ENCODE assay signal across 17 cellular contexts in genomic region chr7:130952477-130952876, GRCh38.
DNase-seq lines count a peak whose midpoint lies in the region; ATAC-seq and TF ChIP-seq lines count a peak whose summit lies in the region.
"Had no signal": no experiment of that assay in that cellular context is flagged by ENCODE, and none has a peak within 500 bp of the region (broad histone marks: within the 10 kb centered on the region; RNA-seq: fewer than 3 reads in every experiment).

No MANE protein-coding gene starts in this region.

- H3K9me3 Mint-ChIP-seq in CD8-positive, alpha-beta T cell = no peaks in the 10 kb centered on the region
- peaks cover 0 to 2% (median 0%) of the 10 kb centered on the region in 11 donors for H3K9me3 Mint-ChIP-seq in naive thymus-derived CD4-positive, alpha-beta T cell

- no peaks in the 10 kb centered on the region for H3K27me3 ChIP-seq in A673 (replicated peaks; ENCODE audit: insufficient read depth, low read depth, low read length, poor library complexity)
- no peaks in the 10 kb centered on the region for H3K27me3 ChIP-seq in CD8-positive, alpha-beta T cell (ENCODE audit: insufficient read depth, low read length)
- no peaks in the 10 kb centered on the region for H3K27me3 ChIP-seq in naive thymus-derived CD4-positive, alpha-beta T cell (ENCODE audit: control insufficient read depth in 2 of 2, insufficient read depth in 2 of 2, low read length in 2 of 2)
- no peaks in the 10 kb centered on the region for H3K27me3 ChIP-seq in adrenal gland

- CTCF ChIA-PET in A673 (lab: Charles Lee) = no interaction called here
- CTCF ChIA-PET in CD8-positive, alpha-beta T cell (lab: Charles Lee) = no interaction called here
- CTCF ChIA-PET in naive thymus-derived CD4-positive, alpha-beta T cell (lab: Charles Lee) = no interaction called here

- H3K36me3 ChIP-seq in A673 (ENCODE audit: insufficient read depth, low read length, poor library complexity, severe bottlenecking) = peaks cover 69% of the 10 kb centered on the region
- H3K36me3 ChIP-seq in CD8-positive, alpha-beta T cell (ENCODE audit: insufficient read depth, low read length) = no peaks in the 10 kb centered on the region
- peaks cover 85% of the 10 kb centered on the region for H3K36me3 ChIP-seq in SK-N-MC (ENCODE audit: insufficient read depth, low read length)
- H3K36me3 ChIP-seq in naive thymus-derived CD4-positive, alpha-beta T cell (ENCODE audit: control insufficient read depth in 2 of 3, insufficient read depth in 3 of 3, low read length in 3 of 3) = peaks cover 0 to 15% (median 0%) of the 10 kb centered on the region in 3 experiments
- H3K36me3 ChIP-seq in adrenal gland (replicated peaks in 1 of 2) = peaks cover 0 to 14% of the 10 kb centered on the region in 2 donors

- H3K4me3 Mint-ChIP-seq in CD8-positive, alpha-beta T cell = peak overlapping the region; percentile 30
- H3K4me3 Mint-ChIP-seq in naive thymus-derived CD4-positive, alpha-beta T cell = peak overlapping the region in 3 of 10 donors; percentile 17 to 53 (median 23)

- BruUV-seq in A673 (replicated peaks; lab: Mats Ljungman, UMichigan) = no TSS peak

- intact Hi-C loops in A673 (cut with micrococcal nuclease; ENCODE audit: unreplicated experiment) = no loop called here
- intact Hi-C loops in CD8-positive, alpha-beta T cell (cut with DNase I, micrococcal nuclease) = loop anchor here in 1 of 2 experiments (1.0 kb wide), 1 partner anchor 9 kb away; no protein-coding TSS in a partner anchor
- intact Hi-C loops in naive thymus-derived CD4-positive, alpha-beta T cell (cut with micrococcal nuclease) = no loop called here
- intact Hi-C loops in adrenal gland (cut with DNase I) = no loop called here

- POLR2A ChIA-PET in A673 (lab: Charles Lee; ENCODE audit: low non-redundant PET) = interaction anchor here (0.9 kb wide), 1 partner anchor 14 kb away, joined by 16 read pairs; no protein-coding TSS in a partner anchor
- POLR2A ChIA-PET in CD8-positive, alpha-beta T cell (lab: Charles Lee) = interaction anchor here (0.7 to 1.1 kb wide), 2 partner anchors 24 to 29 kb away, joined by 3 read pairs; no protein-coding TSS in a partner anchor
- POLR2A ChIA-PET in naive thymus-derived CD4-positive, alpha-beta T cell (lab: Charles Lee) = no interaction called here

- DNase-seq in A673 (ENCODE audit: low spot score) = no peak
- no peak for DNase-seq in CD8-positive, alpha-beta T cell
- DNase-seq in SK-N-MC (ENCODE audit: low read depth, low spot score) = no peak
- DNase-seq in naive thymus-derived CD4-positive, alpha-beta T cell = no peak
- DNase-seq in HT-29 (ENCODE audit: low spot score) = no peak
- DNase-seq in adrenal gland = no peak
- DNase-seq in SKM-1 treated with dmso at 0.1 percent for 144 hours (lab: John Stamatoyannopoulos, UW; ENCODE audit: unreplicated experiment) = no peak
- DNase-seq: activated CD4-positive, CD25-positive, alpha-beta regulatory T cell; aorta; DND-41; effector CD4-positive, alpha-beta T cell; NCI-H1930; NCI-H446 treated with DMSO at 0.1 percent for 48 hours; retina; stimulated activated CD4-positive, alpha-beta T cell treated with anti-CD3 and anti-CD28 coated beads, Interleukin-12 subunit alpha, Interleukin-12 subunit beta, amount 100 ng/mL, for 4 hours; stimulated activated CD8-positive, alpha-beta memory T cell treated with anti-CD3 and anti-CD28 coated beads, Interleukin-4, amount 100 ng/mL, for 48 hours had no signal

- H3K4me1 Mint-ChIP-seq in CD8-positive, alpha-beta T cell (ENCODE audit: low read depth) = peaks cover 62% of the 10 kb centered on the region
- peaks cover 42 to 65% (median 62%) of the 10 kb centered on the region in 7 donors for H3K4me1 Mint-ChIP-seq in naive thymus-derived CD4-positive, alpha-beta T cell

- no peak for ATAC-seq in CD8-positive, alpha-beta T cell
- no peak for ATAC-seq in naive thymus-derived CD4-positive, alpha-beta T cell

- peak overlapping the region; percentile 84 for H3K27ac Mint-ChIP-seq in CD8-positive, alpha-beta T cell
- peak overlapping the region in 5 of 9 donors; percentile 5 to 95 (median 67) for H3K27ac Mint-ChIP-seq in naive thymus-derived CD4-positive, alpha-beta T cell

- H3K9me3 ChIP-seq in A673 (ENCODE audit: low read depth, low read length, poor library complexity, severe bottlenecking) (no peaks in the 10 kb centered on the region), SK-N-MC (ENCODE audit: low read depth, low read length) (no peaks in the 10 kb centered on the region), adrenal gland (replicated peaks in 1 of 3) (no peaks in the 10 kb centered on the region)
- no peaks in the 10 kb centered on the region for H3K9me3 ChIP-seq in CD8-positive, alpha-beta T cell (ENCODE audit: low read length)
- no peaks in the 10 kb centered on the region for H3K9me3 ChIP-seq in naive thymus-derived CD4-positive, alpha-beta T cell (ENCODE audit: control insufficient read depth in 2 of 3, low read length in 3 of 3)

- no peak for TF ChIP-seq POLR2A in adrenal gland (IDR thresholded peaks at IDR 0.05)

- no peaks in the 10 kb centered on the region for H3K27me3 Mint-ChIP-seq in CD8-positive, alpha-beta T cell (ENCODE audit: low read depth)
- H3K27me3 Mint-ChIP-seq in naive thymus-derived CD4-positive, alpha-beta T cell = no peaks in the 10 kb centered on the region

- no peak for TF ChIP-seq CTCF in A673 (conservative IDR thresholded peaks at IDR 0.05; ENCODE audit: low read depth, low read length)
- TF ChIP-seq CTCF in CD8-positive, alpha-beta T cell (IDR thresholded peaks at IDR 0.05) = no peak
- no peak for TF ChIP-seq CTCF in adrenal gland (IDR thresholded peaks at IDR 0.05)

- H3K36me3 Mint-ChIP-seq in CD8-positive, alpha-beta T cell = peaks cover 42% of the 10 kb centered on the region
- H3K36me3 Mint-ChIP-seq in naive thymus-derived CD4-positive, alpha-beta T cell = peaks cover 0 to 38% (median 15%) of the 10 kb centered on the region in 5 donors

- H3K4me3 ChIP-seq in A673 (ENCODE audit: low read depth, low read length, poor library complexity, severe bottlenecking) (peak overlapping the region; percentile 19), SK-N-MC (no peak overlapping the region), adrenal gland (no peak overlapping the region)
- no peak overlapping the region for H3K4me3 ChIP-seq in CD8-positive, alpha-beta T cell (ENCODE audit: low read depth, low read length)
- no peak overlapping the region for H3K4me3 ChIP-seq in naive thymus-derived CD4-positive, alpha-beta T cell (ENCODE audit: low read length)

- H3K4me1 ChIP-seq in A673 (ENCODE audit: insufficient read depth, low read length, poor library complexity, severe bottlenecking) = peaks cover 81% of the 10 kb centered on the region
- H3K4me1 ChIP-seq in CD8-positive, alpha-beta T cell (ENCODE audit: insufficient read depth, low read length) = peaks cover 58% of the 10 kb centered on the region
- H3K4me1 ChIP-seq in naive thymus-derived CD4-positive, alpha-beta T cell (ENCODE audit: control insufficient read depth in 2 of 2, insufficient read depth in 2 of 2, low read length in 2 of 2) = peaks cover 58 to 91% of the 10 kb centered on the region in 2 donors
- peaks cover 13 to 37% of the 10 kb centered on the region in 2 donors for H3K4me1 ChIP-seq in adrenal gland (replicated peaks in 1 of 2)

- H3K27ac ChIP-seq in A673 (ENCODE audit: low read depth, low read length, poor library complexity, severe bottlenecking) (peak overlapping the region; percentile 7), SK-N-MC (peak overlapping the region; percentile 72; the same call in 1 of the 2 replicates), adrenal gland (no peak overlapping the region)
- no peak overlapping the region for H3K27ac ChIP-seq in CD8-positive, alpha-beta T cell (ENCODE audit: low read depth, low read length)
- H3K27ac ChIP-seq in naive thymus-derived CD4-positive, alpha-beta T cell (ENCODE audit: low read depth, low read length) = no peak overlapping the region
- H3K27ac ChIP-seq: KMS-11 had no signal

- H3K9ac ChIP-seq in SK-N-MC (ENCODE audit: insufficient read length) = no peak overlapping the region
- H3K9ac ChIP-seq: KMS-11 had no signal

- 81 to 98% (median 94%) methylated on average over 7 of the region's 7 CpGs for WGBS in adrenal gland, 4 donors

Comparison
In these comparisons a context has a peak if more than half of its experiments do, and no peak if none do; other contexts are left out.
1. H3K27ac ChIP-seq: peak in A673 (single experiment) and SK-N-MC (single experiment); none in CD8-positive, alpha-beta T cell (single experiment), naive thymus-derived CD4-positive, alpha-beta T cell (single experiment) and adrenal gland (0 of 5).